25 cellular contexts compared by ENCODE assay signal in genomic region chr7:103679156-103680132, GRCh38.
A peak's percentile ranks its signal among the peaks of the same experiment; 100 is the strongest.
DNase-seq lines count a peak whose midpoint lies in the region; ATAC-seq and TF ChIP-seq lines count a peak whose summit lies in the region.
"Had no signal": no experiment of that assay in that cellular context is flagged by ENCODE, and none has a peak within 500 bp of the region (broad histone marks: within the 10 kb centered on the region; RNA-seq: fewer than 3 reads in every experiment).

No MANE protein-coding gene starts in this region.

- in situ Hi-C loops in G401 (cut with HindIII; ENCODE audit: low sequenced_read_pairs), result no loop called here

- no peak for TF ChIP-seq CTCF in glutamatergic neuron (IDR thresholded peaks at IDR 0.05; ENCODE audit: partially characterized antibody, unreplicated experiment)

- no peak overlapping the region for H3K4me3 Mint-ChIP-seq in glutamatergic neuron (ENCODE audit: unreplicated experiment)
- no peak overlapping the region for H3K4me3 Mint-ChIP-seq in activated T-cell treated with anti-CD3 and anti-CD28 coated beads, Interleukin-2, amount 50 U/mL, for 24 hours
- H3K4me3 Mint-ChIP-seq: activated CD8-positive, alpha-beta memory T cell treated with anti-CD3 and anti-CD28 coated beads, Interleukin-2, amount 10 ng/mL, durations not matched to agents 7 days and 5 days; IgD-negative memory B cell; immature natural killer cell; memory B cell; T-cell had no signal

- no peaks in the 10 kb centered on the region for H3K27me3 Mint-ChIP-seq in glutamatergic neuron (ENCODE audit: unreplicated experiment)
- peaks cover 8% of the 10 kb centered on the region for H3K27me3 Mint-ChIP-seq in activated T-cell treated with anti-CD3 and anti-CD28 coated beads, Interleukin-2, amount 50 U/mL, for 24 hours
- H3K27me3 Mint-ChIP-seq: activated CD8-positive, alpha-beta memory T cell treated with anti-CD3 and anti-CD28 coated beads, Interleukin-2, amount 10 ng/mL, durations not matched to agents 7 days and 5 days; memory B cell had no signal

- ATAC-seq in HG03457 (IDR thresholded peaks at IDR 0.05; ENCODE audit: unreplicated experiment), result no peak
- ATAC-seq: activated CD8-positive, alpha-beta memory T cell treated with anti-CD3 and anti-CD28 coated beads, Interleukin-2, amount 10 ng/mL, durations not matched to agents 7 days and 5 days; left lobe of liver; psoas muscle; T-cell had no signal

- H3K4me1 Mint-ChIP-seq in glutamatergic neuron (ENCODE audit: low read depth, unreplicated experiment), result peaks cover 9% of the 10 kb centered on the region
- no peaks in the 10 kb centered on the region for H3K4me1 Mint-ChIP-seq in activated T-cell treated with anti-CD3 and anti-CD28 coated beads, Interleukin-2, amount 50 U/mL, for 24 hours (ENCODE audit: low read depth)
- H3K4me1 Mint-ChIP-seq: activated CD8-positive, alpha-beta memory T cell treated with anti-CD3 and anti-CD28 coated beads, Interleukin-2, amount 10 ng/mL, durations not matched to agents 7 days and 5 days; IgD-negative memory B cell; immature natural killer cell; memory B cell; T-cell had no signal

- DNase-seq in G401 (ENCODE audit: low spot score) (peak; percentile 64), astrocyte of the hippocampus (ENCODE audit: low read depth, low spot score) (peak; percentile 12), iris pigment epithelial cell (ENCODE audit: low read depth) (peak; percentile 49), renal cortical epithelial cell (ENCODE audit: low read depth) (peak; percentile 31), germinal center (ENCODE audit: low spot score) (no peak), glutamatergic neuron (no peak)
- no peak for DNase-seq in activated T-cell treated with anti-CD3 and anti-CD28 coated beads, Interleukin-2, amount 50 U/mL, for 24 hours
- DNase-seq: activated CD4-positive, alpha-beta T cell treated with anti-CD3 and anti-CD28 coated beads, Interleukin-2, amount 50 U/mL, for 1 hour; activated CD4-positive, CD25-positive, alpha-beta regulatory T cell; activated CD8-positive, alpha-beta memory T cell treated with anti-CD3 and anti-CD28 coated beads, Interleukin-2, amount 10 ng/mL, durations not matched to agents 7 days and 5 days; activated gamma-delta T cell treated with Interleukin-2 at 50 U/mL for 16 hours; activated T-cell treated with anti-CD3 and anti-CD28 coated beads, Interleukin-2, amount 50 U/mL, for 48 hours; Caco-2; cerebellar nuclear complex; esophagus squamous epithelium; immature natural killer cell; NCI-H2171; NCI-H510A treated with DMSO at 0.1 percent for 48 hours; psoas muscle; stimulated activated naive CD4-positive, alpha-beta T cell; T-cell had no signal

- no peak overlapping the region for H3K27ac Mint-ChIP-seq in glutamatergic neuron (ENCODE audit: unreplicated experiment)
- H3K27ac Mint-ChIP-seq in activated T-cell treated with anti-CD3 and anti-CD28 coated beads, Interleukin-2, amount 50 U/mL, for 24 hours, result no peak overlapping the region
- H3K27ac Mint-ChIP-seq: activated CD8-positive, alpha-beta memory T cell treated with anti-CD3 and anti-CD28 coated beads, Interleukin-2, amount 10 ng/mL, durations not matched to agents 7 days and 5 days; IgD-negative memory B cell; immature natural killer cell; memory B cell; T-cell had no signal

- H3K9me3 Mint-ChIP-seq in glutamatergic neuron (ENCODE audit: unreplicated experiment), result peaks cover 1% of the 10 kb centered on the region
- H3K9me3 Mint-ChIP-seq in activated T-cell treated with anti-CD3 and anti-CD28 coated beads, Interleukin-2, amount 50 U/mL, for 24 hours, result peaks cover 3% of the 10 kb centered on the region
- H3K9me3 Mint-ChIP-seq: IgD-negative memory B cell, memory B cell had no signal

- no peaks in the 10 kb centered on the region for H3K36me3 Mint-ChIP-seq in glutamatergic neuron (ENCODE audit: unreplicated experiment)
- H3K36me3 Mint-ChIP-seq in activated T-cell treated with anti-CD3 and anti-CD28 coated beads, Interleukin-2, amount 50 U/mL, for 24 hours (ENCODE audit: low read depth), result no peaks in the 10 kb centered on the region
- H3K36me3 Mint-ChIP-seq: activated CD8-positive, alpha-beta memory T cell treated with anti-CD3 and anti-CD28 coated beads, Interleukin-2, amount 10 ng/mL, durations not matched to agents 7 days and 5 days; immature natural killer cell; memory B cell; T-cell had no signal

Comparison
In these comparisons a context has a peak if more than half of its experiments do, and no peak if none do; other contexts are left out.
1. DNase-seq: peak in G401 (single experiment), astrocyte of the hippocampus (single experiment), iris pigment epithelial cell (single experiment) and renal cortical epithelial cell (single experiment); none in germinal center (single experiment), glutamatergic neuron (single experiment) and activated T-cell treated with anti-CD3 and anti-CD28 coated beads, Interleukin-2, amount 50 U/mL, for 24 hours (single experiment).